In genomic region chr1:39852214-39852791, GRCh38 we compare ENCODE assay signal across 12 cellular contexts. TPM values are rescaled to one million over a fixed set of nuclear protein-coding genes. Genes with fewer than 3 reads are reported as not detected.
A peak's percentile ranks its signal among the peaks of the same experiment; 100 is the strongest.
DNase-seq lines count a peak whose midpoint lies in the region; FAIRE-seq and TF ChIP-seq lines count a peak whose summit lies in the region.
"Had no signal": no experiment of that assay in that cellular context is flagged by ENCODE, and none has a peak within 500 bp of the region (broad histone marks: within the 10 kb centered on the region; RNA-seq: fewer than 3 reads in every experiment).

No MANE protein-coding gene starts in this region.

- peaks cover 6 to 8% of the 10 kb centered on the region in 2 donors for H3K36me3 ChIP-seq in kidney (ENCODE audit: control insufficient read depth in 1 of 2, insufficient read depth in 2 of 2, low read length in 2 of 2)

- DNase-seq in DMS 273 (lab: John Stamatoyannopoulos, UW; ENCODE audit: unreplicated experiment) (peak; percentile 93), DMS 273 treated with DMSO at 0.1 percent for 48 hours (lab: John Stamatoyannopoulos, UW) (no peak), NCI-H345 (lab: John Stamatoyannopoulos, UW) (peak; percentile 62), cerebellum (ENCODE audit: low spot score) (peak; percentile 40), progenitor cell of endocrine pancreas (ENCODE audit: low spot score, unreplicated experiment) (no peak), epidermal melanocyte (ENCODE audit: insufficient read length, low spot score) (no peak), NCI-H446 treated with DMSO at 0.1 percent for 48 hours (lab: John Stamatoyannopoulos, UW) (no peak), kidney (no peak)
- DNase-seq: 8988T; amniotic stem cell; naive thymus-derived CD8-positive, alpha-beta T cell; stimulated activated naive CD4-positive, alpha-beta T cell had no signal

- FAIRE-seq in kidney (lab: Jason Lieb, UNC) = no peak

- peak overlapping the region; percentile 20 for H3K27ac Mint-ChIP-seq in progenitor cell of endocrine pancreas

- H3K36me3 Mint-ChIP-seq in progenitor cell of endocrine pancreas (ENCODE audit: insufficient read depth) = peaks cover 26% of the 10 kb centered on the region

- peaks cover 13% of the 10 kb centered on the region for H3K4me1 Mint-ChIP-seq in progenitor cell of endocrine pancreas (ENCODE audit: low read depth)

- no peaks in the 10 kb centered on the region for H3K9me3 ChIP-seq in kidney (ENCODE audit: control insufficient read depth in 1 of 2, low read length in 2 of 2)

- intact Hi-C loops in kidney (cut with DNase I) = no loop called here

- H3K4me3 Mint-ChIP-seq in progenitor cell of endocrine pancreas (ENCODE audit: low read depth) = no peak overlapping the region
- H3K4me3 Mint-ChIP-seq: naive thymus-derived CD8-positive, alpha-beta T cell had no signal

- H3K9ac ChIP-seq in kidney (ENCODE audit: low read length in 2 of 2) = no peak overlapping the region

- no peaks in the 10 kb centered on the region for H3K9me3 Mint-ChIP-seq in progenitor cell of endocrine pancreas (ENCODE audit: low read depth)
- H3K9me3 Mint-ChIP-seq: naive thymus-derived CD8-positive, alpha-beta T cell had no signal

- peaks cover 2 to 9% of the 10 kb centered on the region in 2 donors for H3K4me1 ChIP-seq in kidney (ENCODE audit: control insufficient read depth in 1 of 2, insufficient read depth in 1 of 2, low read depth in 1 of 2, low read length in 2 of 2)

- no peaks in the 10 kb centered on the region for H3K27me3 Mint-ChIP-seq in progenitor cell of endocrine pancreas
- H3K27me3 Mint-ChIP-seq: naive thymus-derived CD8-positive, alpha-beta T cell had no signal

- no peak for TF ChIP-seq CTCF in progenitor cell of endocrine pancreas (IDR thresholded peaks at IDR 0.05; ENCODE audit: unreplicated experiment)
- TF ChIP-seq CTCF in kidney (IDR thresholded peaks at IDR 0.05; ENCODE audit: borderline replicate concordance, extremely low read depth, insufficient read depth) = no peak

- no peak overlapping the region for H3K27ac ChIP-seq in kidney (ENCODE audit: low read depth in 2 of 2, low read length in 2 of 2)

- no peak overlapping the region for H3K4me3 ChIP-seq in kidney (ENCODE audit: low read length in 2 of 2)

RNA-seq across cellular contexts. Expression of gene TRIT1, which starts 31.0 kb away (rescaled TPM):
- total RNA-seq in cerebellum = 40.3 TPM
- total RNA-seq in progenitor cell of endocrine pancreas = 35.9 and 43.3 TPM in 2 replicates
- total RNA-seq in kidney = 24.0 TPM
- 14.5 TPM for polyA plus RNA-seq in kidney (ENCODE audit: insufficient read depth, low read depth, low replicate concordance)

RNA-seq across cellular contexts. Expression of gene MYCL, which starts 49.4 kb away (rescaled TPM):
- total RNA-seq in cerebellum (11.4 TPM), progenitor cell of endocrine pancreas (19.3 and 21.3 TPM in 2 replicates), kidney (4.2 TPM)
- 1.7 TPM for polyA plus RNA-seq in kidney (ENCODE audit: insufficient read depth, low read depth, low replicate concordance)
- total RNA-seq: naive thymus-derived CD8-positive, alpha-beta T cell had no signal
- polyA plus RNA-seq: naive thymus-derived CD8-positive, alpha-beta T cell had no signal

Comparison
In these comparisons a context has a peak if more than half of its experiments do, and no peak if none do; other contexts are left out.
1. DNase-seq: peak in DMS 273 (single experiment), NCI-H345 (single experiment) and cerebellum (single experiment); none in DMS 273 treated with DMSO at 0.1 percent for 48 hours (single experiment), progenitor cell of endocrine pancreas (single experiment), epidermal melanocyte (single experiment), NCI-H446 treated with DMSO at 0.1 percent for 48 hours (single experiment) and kidney (single experiment).